8 cellular contexts compared by ENCODE assay signal in the genomic region with DNA sequence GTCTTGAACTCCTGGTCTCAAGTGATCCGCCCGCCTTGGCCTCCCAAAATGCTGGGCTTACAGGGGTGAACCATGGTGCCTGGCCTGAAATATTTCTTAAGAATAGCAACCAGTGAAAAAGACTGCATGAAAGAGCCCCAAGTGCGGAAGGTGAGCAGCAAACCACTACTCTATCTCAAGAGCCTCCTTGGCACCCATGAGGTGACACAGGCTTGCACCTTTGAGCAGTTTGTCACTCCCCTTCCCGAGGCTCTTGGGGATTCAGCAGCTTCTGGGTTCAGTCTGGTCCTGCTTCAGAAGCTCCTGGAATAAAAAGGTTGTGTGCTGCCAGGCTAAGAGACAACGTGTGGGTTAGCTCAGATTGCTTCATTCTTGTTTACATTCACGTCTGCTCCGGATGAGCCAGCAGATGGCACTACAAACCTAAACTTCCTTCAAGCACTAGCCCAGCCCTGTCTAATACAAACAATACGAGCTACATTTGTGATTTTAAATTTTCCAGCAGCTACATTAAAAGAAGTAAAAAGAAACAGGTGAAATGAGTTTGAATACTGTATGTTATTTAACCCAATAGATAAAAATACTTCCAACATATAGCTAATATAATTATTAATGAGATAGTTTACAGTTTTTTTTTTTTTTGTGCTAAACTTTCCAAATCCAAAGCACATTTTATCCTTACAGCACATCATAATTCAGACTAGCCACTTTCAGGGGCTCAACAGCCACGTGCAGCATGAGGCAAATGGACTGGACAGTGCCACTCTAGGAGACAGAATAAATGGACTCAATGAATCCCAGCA. TPM values are rescaled to one million over a fixed set of nuclear protein-coding genes. Genes with fewer than 3 reads are reported as not detected.
DNase-seq lines count a peak whose midpoint lies in the region; ATAC-seq, FAIRE-seq and TF ChIP-seq lines count a peak whose summit lies in the region.

No MANE protein-coding gene starts in this region.

- no peak overlapping the region for H3K4me3 ChIP-seq in adrenal gland
- no peak overlapping the region for H3K4me3 ChIP-seq in retinal pigment epithelial cell (ENCODE audit: low read length)

- peak; percentile 30 to 73 (median 68) for TF ChIP-seq CTCF in adrenal gland (IDR thresholded peaks at IDR 0.05)
- peak; percentile 78 for TF ChIP-seq CTCF in retinal pigment epithelial cell (conservative IDR thresholded peaks at IDR 0.05; ENCODE audit: low read depth, low read length)

- ATAC-seq in left cardiac atrium (peak; percentile 93 to 95), GM21381 (IDR thresholded peaks at IDR 0.05; ENCODE audit: unreplicated experiment) (no peak)

- H3K4me1 ChIP-seq in adrenal gland (replicated peaks in 1 of 2), result no peaks in the 10 kb centered on the region

- CTCF ChIA-PET in HEK293T (lab: Yijun Ruan, JAX), result interaction anchor here (0.5 to 2.0 kb wide), 44 partner anchors 9 to 822 kb away, joined by 3 to 21 read pairs (median 4); partner anchors contain the start of gene CASP8AP2

- WGBS in adrenal gland, 4 donors, result 33 to 36% (median 34%) methylated on average over 8 to 9 of the region's 9 CpGs

- TF ChIP-seq POLR2A in adrenal gland (IDR thresholded peaks at IDR 0.05), result no peak

- H3K27me3 ChIP-seq in adrenal gland, result no peaks in the 10 kb centered on the region

- H3K9me3 ChIP-seq in adrenal gland (replicated peaks in 1 of 3), result no peaks in the 10 kb centered on the region

- DNase-seq in HEK293T (ENCODE audit: extremely low spot score) (peak; percentile 75), NCI-H1436 treated with DMSO at 0.1 percent for 48 hours (lab: John Stamatoyannopoulos, UW) (peak; percentile 42), T follicular helper cell (ENCODE audit: low read depth) (peak; percentile 56), adrenal gland (peak; percentile 56 to 89 (median 75)), left cardiac atrium (peak; percentile 72), retinal pigment epithelial cell (ENCODE audit: low read depth) (peak; percentile 43)

- no peak overlapping the region for H3K27ac ChIP-seq in adrenal gland

- no peaks in the 10 kb centered on the region for H3K36me3 ChIP-seq in adrenal gland (replicated peaks in 1 of 2)

- intact Hi-C loops in adrenal gland (cut with DNase I), result loop anchor here in 1 of 2 donors (10.0 kb wide), 1 partner anchor 534 kb away; no protein-coding TSS in a partner anchor
- intact Hi-C loops in left cardiac atrium (cut with DNase I), result loop anchor here (1.0 to 5.0 kb wide), 3 partner anchors 452 to 539 kb away; no protein-coding TSS in a partner anchor

- FAIRE-seq in G401.6 (lab: Jason Lieb, UNC), result peak; percentile 88

- POLR2A ChIA-PET in HEK293T (lab: Yijun Ruan, JAX), result interaction anchor here (1.2 kb wide), 1 partner anchor 355 kb away, joined by 5 read pairs; no protein-coding TSS in a partner anchor

TF ChIP-seq in HEK293T, 16 proteins besides CTCF, POLR2A, EP300 and RAD21:
- TF ChIP-seq ZNF384 (IDR thresholded peaks at IDR 0.05) (no peak), ARNT (IDR thresholded peaks at IDR 0.05) (no peak), HDGF (IDR thresholded peaks at IDR 0.05; ENCODE audit: borderline replicate concordance) (no peak), TARDBP (IDR thresholded peaks at IDR 0.05) (no peak), FOXK2 (IDR thresholded peaks at IDR 0.05) (peak; percentile 94)
- TF ChIP-seq, protein P1, sequence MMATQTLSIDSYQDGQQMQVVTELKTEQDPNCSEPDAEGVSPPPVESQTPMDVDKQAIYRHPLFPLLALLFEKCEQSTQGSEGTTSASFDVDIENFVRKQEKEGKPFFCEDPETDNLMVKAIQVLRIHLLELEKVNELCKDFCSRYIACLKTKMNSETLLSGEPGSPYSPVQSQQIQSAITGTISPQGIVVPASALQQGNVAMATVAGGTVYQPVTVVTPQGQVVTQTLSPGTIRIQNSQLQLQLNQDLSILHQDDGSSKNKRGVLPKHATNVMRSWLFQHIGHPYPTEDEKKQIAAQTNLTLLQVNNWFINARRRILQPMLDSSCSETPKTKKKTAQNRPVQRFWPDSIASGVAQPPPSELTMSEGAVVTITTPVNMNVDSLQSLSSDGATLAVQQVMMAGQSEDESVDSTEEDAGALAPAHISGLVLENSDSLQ (IDR thresholded peaks at IDR 0.05), result no peak
TF ChIP-seq in HEK293T: peak in this region for 1.

RNA-seq across cellular contexts. Expression of gene GJA10, which starts 46.2 kb away (rescaled TPM):
- total RNA-seq in adrenal gland (not detected), left cardiac atrium (not detected)
- polyA plus RNA-seq in adrenal gland, result not detected
